Comparison of ENCODE assay signal across 11 cellular contexts in genomic region chr2:168573128-168573903, GRCh38.
DNase-seq lines count a peak whose midpoint lies in the region; ATAC-seq, FAIRE-seq and TF ChIP-seq lines count a peak whose summit lies in the region.
"Had no signal": no experiment of that assay in that cellular context is flagged by ENCODE, and none has a peak within 500 bp of the region (broad histone marks: within the 10 kb centered on the region; RNA-seq: fewer than 3 reads in every experiment).

No MANE protein-coding gene starts in this region.

- no peak overlapping the region for H3K4me2 ChIP-seq in A549

- H3K27ac Mint-ChIP-seq in CD8-positive, alpha-beta memory T cell, result no peak overlapping the region
- H3K27ac Mint-ChIP-seq: activated T-helper 1 cell treated with anti-CD3 and anti-CD28 coated beads, Interleukin-12 subunit alpha, Interleukin-12 subunit beta, Interleukin-2, Interleukin-4 antibody, amounts not matched to agents 30 ng/mL and 10 ng/mL and 1 ng/mL, durations not matched to agents 14 hours and 24 hours and 36 hours; effector memory CD8-positive, alpha-beta T cell had no signal

- peaks cover 0 to 5% (median 3%) of the 10 kb centered on the region in 3 donors for H3K36me3 Mint-ChIP-seq in CD8-positive, alpha-beta memory T cell

- no peak for TF ChIP-seq CTCF in A549 (IDR thresholded peaks at IDR 0.05)
- TF ChIP-seq CTCF in GM13977 (IDR thresholded peaks at IDR 0.05; ENCODE audit: extremely low read depth, insufficient read depth, missing control alignments), result no peak

- no peak overlapping the region for H3K4me3 Mint-ChIP-seq in CD8-positive, alpha-beta memory T cell
- H3K4me3 Mint-ChIP-seq: activated T-helper 1 cell treated with anti-CD3 and anti-CD28 coated beads, Interleukin-12 subunit alpha, Interleukin-12 subunit beta, Interleukin-2, Interleukin-4 antibody, amounts not matched to agents 30 ng/mL and 10 ng/mL and 1 ng/mL, durations not matched to agents 14 hours and 24 hours and 36 hours; effector memory CD8-positive, alpha-beta T cell had no signal

- H3K4me3 ChIP-seq in A549, result no peak overlapping the region
- H3K4me3 ChIP-seq in CD8-positive, alpha-beta memory T cell (ENCODE audit: low read length), result no peak overlapping the region

- WGBS in A549 (ENCODE audit: missing lambda C conversion rate), result 100% methylated on average over 1 of the region's 1 CpG

- CTCF ChIA-PET in A549 (lab: Yijun Ruan, JAX), result no interaction called here
- CTCF ChIA-PET in CD8-positive, alpha-beta memory T cell (lab: Charles Lee), result no interaction called here

- TF ChIP-seq EP300 in A549 (IDR thresholded peaks at IDR 0.05), result no peak

- no peaks in the 10 kb centered on the region for H3K9me3 ChIP-seq in A549
- H3K9me3 ChIP-seq in CD8-positive, alpha-beta memory T cell (ENCODE audit: low read length), result no peaks in the 10 kb centered on the region

- H3K9me3 Mint-ChIP-seq in CD8-positive, alpha-beta memory T cell, result no peaks in the 10 kb centered on the region
- H3K9me3 Mint-ChIP-seq: activated T-helper 1 cell treated with anti-CD3 and anti-CD28 coated beads, Interleukin-12 subunit alpha, Interleukin-12 subunit beta, Interleukin-2, Interleukin-4 antibody, amounts not matched to agents 30 ng/mL and 10 ng/mL and 1 ng/mL, durations not matched to agents 14 hours and 24 hours and 36 hours; effector memory CD8-positive, alpha-beta T cell had no signal

- no peaks in the 10 kb centered on the region for H3K36me3 ChIP-seq in CD8-positive, alpha-beta memory T cell (ENCODE audit: insufficient read depth, low read length)

- H3K4me1 ChIP-seq in A549, result no peaks in the 10 kb centered on the region
- peaks cover 8% of the 10 kb centered on the region for H3K4me1 ChIP-seq in CD8-positive, alpha-beta memory T cell (ENCODE audit: insufficient read depth, low read length)

- H3K27ac ChIP-seq in A549, result no peak overlapping the region
- H3K27ac ChIP-seq in CD8-positive, alpha-beta memory T cell (ENCODE audit: low read depth, low read length), result no peak overlapping the region

- in situ Hi-C loops in GM13977 (cut with MboI; ENCODE audit: low pct_unique_long_range_greater_than_20kb, low sequenced_read_pairs, unreplicated experiment), result no loop called here

- TF ChIP-seq RAD21 in A549 (conservative IDR thresholded peaks at IDR 0.05 in 1 of 2, IDR thresholded peaks at IDR 0.05 in 1 of 2), result no peak

- FAIRE-seq in A549 (lab: Jason Lieb, UNC) (no peak), GM18507 (lab: Jason Lieb, UNC) (peak; percentile 29)

- no peaks in the 10 kb centered on the region for H3K27me3 Mint-ChIP-seq in CD8-positive, alpha-beta memory T cell
- H3K27me3 Mint-ChIP-seq: effector memory CD8-positive, alpha-beta T cell had no signal

- no peak for TF ChIP-seq POLR2A in A549 (IDR thresholded peaks at IDR 0.05; ENCODE audit: low read length)

- ATAC-seq in A549 (no peak), GM21360 (IDR thresholded peaks at IDR 0.05; ENCODE audit: unreplicated experiment) (no peak)
- ATAC-seq: effector memory CD8-positive, alpha-beta T cell had no signal

- H3K27me3 ChIP-seq in CD8-positive, alpha-beta memory T cell (ENCODE audit: insufficient read depth, low read length, poor library complexity, severe bottlenecking), result no peaks in the 10 kb centered on the region

- POLR2A ChIA-PET in A549 (lab: Yijun Ruan, JAX), result no interaction called here
- POLR2A ChIA-PET in CD8-positive, alpha-beta memory T cell (lab: Charles Lee), result no interaction called here

- DNase-seq in A549 (ENCODE audit: low read depth in 1 of 2, low spot score in 1 of 2), result no peak
- DNase-seq in GM18507 (ENCODE audit: extremely low spot score, insufficient read length, low read depth), result no peak
- DNase-seq in NCI-H69 (lab: John Stamatoyannopoulos, UW), result peak; percentile 21
- peak; percentile 83 for DNase-seq in fibroblast of peridontal ligament (ENCODE audit: extremely low read depth)
- no peak for DNase-seq in activated CD4-positive, alpha-beta T cell treated with anti-CD3 and anti-CD28 coated beads, Interleukin-2, amount 50 U/mL, for 48 hours
- no peak for DNase-seq in CD8-positive, alpha-beta memory T cell
- no peak for DNase-seq in GM13977 (ENCODE audit: low spot score)
- DNase-seq: effector memory CD8-positive, alpha-beta T cell; NCI-H2081 had no signal

- no peaks in the 10 kb centered on the region for H3K4me1 Mint-ChIP-seq in CD8-positive, alpha-beta memory T cell

TF ChIP-seq in A549, 52 proteins besides CTCF, POLR2A, EP300 and RAD21:
- TF ChIP-seq, protein P1, sequence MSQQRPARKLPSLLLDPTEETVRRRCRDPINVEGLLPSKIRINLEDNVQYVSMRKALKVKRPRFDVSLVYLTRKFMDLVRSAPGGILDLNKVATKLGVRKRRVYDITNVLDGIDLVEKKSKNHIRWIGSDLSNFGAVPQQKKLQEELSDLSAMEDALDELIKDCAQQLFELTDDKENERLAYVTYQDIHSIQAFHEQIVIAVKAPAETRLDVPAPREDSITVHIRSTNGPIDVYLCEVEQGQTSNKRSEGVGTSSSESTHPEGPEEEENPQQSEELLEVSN (IDR thresholded peaks at IDR 0.05; ENCODE audit: borderline replicate concordance, low read depth), result no peak
- TF ChIP-seq MAFK (IDR thresholded peaks at IDR 0.05; ENCODE audit: partially characterized antibody) (peak; percentile 32), ZNF302 (CRISPR knock-in tag; IDR thresholded peaks at IDR 0.05) (no peak), ZFP36 (IDR thresholded peaks at IDR 0.05; ENCODE audit: borderline replicate concordance, partially characterized antibody) (no peak), CBX8 (IDR thresholded peaks at IDR 0.05) (no peak)
TF ChIP-seq in A549: peak in this region for 1.

Comparison
In these comparisons a context has a peak if more than half of its experiments do, and no peak if none do; other contexts are left out.
1. DNase-seq: peak in NCI-H69 (single experiment) and fibroblast of peridontal ligament (single experiment); none in A549 (0 of 2), GM18507 (single experiment), activated CD4-positive, alpha-beta T cell treated with anti-CD3 and anti-CD28 coated beads, Interleukin-2, amount 50 U/mL, for 48 hours (0 of 2), CD8-positive, alpha-beta memory T cell (0 of 5) and GM13977 (single experiment).